Comparison of ENCODE assay signal across 8 cellular contexts in the genomic region with DNA sequence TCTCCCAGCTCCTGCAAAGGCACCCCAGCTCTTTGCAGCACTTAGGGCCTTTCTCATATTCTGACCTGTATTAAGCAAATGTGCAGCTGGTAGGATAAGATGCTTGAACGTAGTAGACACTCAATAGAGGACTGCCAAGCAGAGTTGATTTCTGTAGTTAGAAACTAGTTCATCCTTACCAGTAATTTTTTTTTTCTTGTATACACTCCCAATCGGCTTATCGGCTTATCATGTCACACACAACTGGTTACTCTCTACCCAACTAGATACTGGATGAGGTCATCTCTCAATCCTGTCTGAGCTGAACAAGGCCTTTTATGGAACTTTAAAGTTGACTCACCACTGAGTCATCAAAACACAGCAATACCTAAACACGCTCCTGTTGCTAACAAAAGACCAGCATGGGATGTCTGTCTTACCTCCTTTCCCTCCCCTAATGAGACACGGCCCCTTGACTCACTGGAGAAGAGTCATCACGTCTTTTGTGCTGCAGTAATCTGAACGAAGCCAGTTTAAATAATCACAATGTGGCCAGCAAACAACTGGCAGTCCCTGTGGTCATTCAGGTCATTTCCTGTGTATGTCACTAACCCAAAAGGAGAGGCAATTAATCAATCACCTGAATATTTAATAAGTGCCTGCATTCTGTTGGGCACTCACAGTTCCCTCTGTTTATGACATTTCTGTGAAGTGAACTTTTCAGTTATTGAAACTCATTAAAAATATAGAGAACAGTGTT. TPM values are rescaled to one million over a fixed set of nuclear protein-coding genes. Genes with fewer than 3 reads are reported as not detected.
DNase-seq lines count a peak whose midpoint lies in the region; ATAC-seq and TF ChIP-seq lines count a peak whose summit lies in the region.

No MANE protein-coding gene starts in this region.

- peak overlapping the region; percentile 84 for H3K27ac Mint-ChIP-seq in activated naive CD8-positive, alpha-beta T cell treated with anti-CD3 and anti-CD28 coated beads, Interleukin-2, amount 50 U/mL, for 24 hours

- POLR2A ChIA-PET in RWPE1 (lab: Yijun Ruan, JAX; ENCODE audit: low non-redundant PET): no interaction called here

- no peaks in the 10 kb centered on the region for H3K27me3 Mint-ChIP-seq in activated naive CD8-positive, alpha-beta T cell treated with anti-CD3 and anti-CD28 coated beads, Interleukin-2, amount 50 U/mL, for 24 hours

- peaks cover 0 to 52% of the 10 kb centered on the region in 2 donors for H3K4me1 ChIP-seq in right atrium auricular region
- H3K4me1 ChIP-seq in skeletal muscle tissue (ENCODE audit: control insufficient read depth in 3 of 3, insufficient read depth in 3 of 3, low read length in 3 of 3): peaks cover 7 to 17% (median 9%) of the 10 kb centered on the region in 3 donors

- H3K36me3 ChIP-seq in right atrium auricular region: no peaks in the 10 kb centered on the region
- no peaks in the 10 kb centered on the region for H3K36me3 ChIP-seq in skeletal muscle tissue (ENCODE audit: control insufficient read depth in 3 of 3, insufficient read depth in 3 of 3, low read length in 3 of 3)

- no peak overlapping the region for H3K4me3 ChIP-seq in right atrium auricular region
- H3K4me3 ChIP-seq in skeletal muscle tissue (ENCODE audit: low read length in 3 of 3): peak overlapping the region in 1 of 3 donors; percentile 7

- H3K36me3 Mint-ChIP-seq in activated naive CD8-positive, alpha-beta T cell treated with anti-CD3 and anti-CD28 coated beads, Interleukin-2, amount 50 U/mL, for 24 hours (ENCODE audit: low read depth): peaks cover 5% of the 10 kb centered on the region

- peak; percentile 99 for DNase-seq in DMS53 treated with DMSO at 0.1 percent for 48 hours (lab: John Stamatoyannopoulos, UW; ENCODE audit: unreplicated experiment)
- DNase-seq in HT1080 (ENCODE audit: low read depth): peak; percentile 100
- DNase-seq in RWPE1 (ENCODE audit: low spot score): peak; percentile 94
- DNase-seq in activated naive CD8-positive, alpha-beta T cell treated with anti-CD3 and anti-CD28 coated beads, Interleukin-2, amount 50 U/mL, for 24 hours: peak; percentile 41
- peak; percentile 89 for DNase-seq in right atrium auricular region (ENCODE audit: low spot score)
- DNase-seq in superior temporal gyrus (ENCODE audit: extremely low spot score): no peak

- H3K4me1 Mint-ChIP-seq in activated naive CD8-positive, alpha-beta T cell treated with anti-CD3 and anti-CD28 coated beads, Interleukin-2, amount 50 U/mL, for 24 hours: peaks cover 21% of the 10 kb centered on the region

- H3K4me3 Mint-ChIP-seq in activated naive CD8-positive, alpha-beta T cell treated with anti-CD3 and anti-CD28 coated beads, Interleukin-2, amount 50 U/mL, for 24 hours: no peak overlapping the region

- H3K9me3 ChIP-seq in right atrium auricular region: peaks cover 0 to 8% of the 10 kb centered on the region in 2 donors
- no peaks in the 10 kb centered on the region for H3K9me3 ChIP-seq in skeletal muscle tissue (ENCODE audit: control insufficient read depth in 3 of 3, low read length in 3 of 3)

- H3K27me3 ChIP-seq in right atrium auricular region (no peaks in the 10 kb centered on the region), skeletal muscle tissue (ENCODE audit: control insufficient read depth in 3 of 3, insufficient read depth in 3 of 3, low read length in 3 of 3) (no peaks in the 10 kb centered on the region)

- H3K27ac ChIP-seq in RWPE1: no peak overlapping the region
- H3K27ac ChIP-seq in right atrium auricular region: peak overlapping the region; percentile 89 to 99
- H3K27ac ChIP-seq in skeletal muscle tissue (ENCODE audit: low read depth, low read length): peak overlapping the region; percentile 71

- H3K9ac ChIP-seq in skeletal muscle tissue (ENCODE audit: low read depth in 1 of 3, low read length in 3 of 3): peak overlapping the region in 2 of 3 donors; percentile 38 to 41

- ATAC-seq in GM21576 (IDR thresholded peaks at IDR 0.05; ENCODE audit: unreplicated experiment): peak; percentile 88
- ATAC-seq in activated naive CD8-positive, alpha-beta T cell treated with anti-CD3 and anti-CD28 coated beads, Interleukin-2, amount 50 U/mL, for 24 hours: peak; percentile 99

- CTCF ChIA-PET in RWPE1 (lab: Yijun Ruan, JAX): interaction anchor here (0.7 to 1.5 kb wide), 2 partner anchors 31 to 48 kb away, joined by 4 to 6 read pairs; no protein-coding TSS in a partner anchor

- no peak for TF ChIP-seq CTCF in RWPE1 (conservative IDR thresholded peaks at IDR 0.05; ENCODE audit: low read depth)
- TF ChIP-seq CTCF in right atrium auricular region (IDR thresholded peaks at IDR 0.05): no peak

- H3K9me3 Mint-ChIP-seq in activated naive CD8-positive, alpha-beta T cell treated with anti-CD3 and anti-CD28 coated beads, Interleukin-2, amount 50 U/mL, for 24 hours: peaks cover 12% of the 10 kb centered on the region

RNA-seq across cellular contexts. Expression of a gene that starts 7.5 kb away (rescaled TPM):
- 37.5 and 39.0 TPM in 2 replicates for total RNA-seq in HT1080 (2014; rRNA removed; shearing (Covaris generic))
- 27.1 and 37.1 TPM in 2 replicates for polyA plus RNA-seq in HT1080 (2015; cell fraction: cytosol; rRNA removed)
- polyA plus RNA-seq in HT1080 (2015; cell fraction: nucleus; rRNA removed): 92.4 and 105 TPM in 2 replicates
- total RNA-seq in right atrium auricular region: 100 to 1,000 TPM in 1 of 2 donors, 10 to 100 TPM in 1; 52.0 to 103 TPM
- total RNA-seq in skeletal muscle tissue: 20.4 TPM
